Comparison of ENCODE assay signal across 1 cellular context in genomic region chrX:47603125-47603524, GRCh38. TPM values are rescaled to one million over a fixed set of nuclear protein-coding genes. Genes with fewer than 3 reads are reported as not detected.
"Had no signal": no experiment of that assay in that cellular context is flagged by ENCODE, and none has a peak within 500 bp of the region (broad histone marks: within the 10 kb centered on the region; RNA-seq: fewer than 3 reads in every experiment).

No MANE protein-coding gene starts in this region.

RNA-seq across cellular contexts. Expression of gene SYN1, which starts 16.5 kb away (rescaled TPM):
- total RNA-seq: mesenteric fat pad had no signal
